In genomic region chr10:69494626-69495558, GRCh38 we compare ENCODE assay signal across 10 cellular contexts. TPM values are rescaled to one million over a fixed set of nuclear protein-coding genes. Genes with fewer than 3 reads are reported as not detected.
A peak's percentile ranks its signal among the peaks of the same experiment; 100 is the strongest.
DNase-seq lines count a peak whose midpoint lies in the region; TF ChIP-seq lines count a peak whose summit lies in the region.
"Had no signal": no experiment of that assay in that cellular context is flagged by ENCODE, and none has a peak within 500 bp of the region (broad histone marks: within the 10 kb centered on the region; RNA-seq: fewer than 3 reads in every experiment).

No MANE protein-coding gene starts in this region.

- no peaks in the 10 kb centered on the region for H3F3A ChIP-seq in smooth muscle cell (ENCODE audit: low read depth)

- no peaks in the 10 kb centered on the region for H4K20me1 ChIP-seq in smooth muscle cell (ENCODE audit: low read depth)

- H3K4me1 ChIP-seq in smooth muscle cell (ENCODE audit: low read depth) (peaks cover 21% of the 10 kb centered on the region), HAP-1 (no peaks in the 10 kb centered on the region)

- H3K9me3 ChIP-seq in smooth muscle cell (replicated peaks; ENCODE audit: low read depth) (no peaks in the 10 kb centered on the region), HAP-1 (no peaks in the 10 kb centered on the region)

- H3K4me3 ChIP-seq in H7 (ENCODE audit: insufficient read depth, low read depth, low read length), result no peak overlapping the region
- peak overlapping the region in 13 of 59 donors; percentile 0 to 37 (median 13) for H3K4me3 ChIP-seq in dorsolateral prefrontal cortex
- no peak overlapping the region for H3K4me3 ChIP-seq in smooth muscle cell
- no peak overlapping the region for H3K4me3 ChIP-seq in HAP-1

- peak; percentile 64 for DNase-seq in H7
- DNase-seq in dorsolateral prefrontal cortex, result peak; percentile 63 to 99 (median 96)
- peak; percentile 89 for DNase-seq in mesenteric fat pad (ENCODE audit: low spot score)
- no peak for DNase-seq in smooth muscle cell (lab: John Stamatoyannopoulos, UW; ENCODE audit: unreplicated experiment)
- no peak for DNase-seq in NAMALWA (ENCODE audit: low spot score)
- no peak for DNase-seq in NCI-H1105 (lab: John Stamatoyannopoulos, UW)
- no peak for DNase-seq in HAP-1 (ENCODE audit: low spot score in 2 of 2)
- DNase-seq in OCI-M2 (lab: John Stamatoyannopoulos, UW; ENCODE audit: unreplicated experiment), result no peak
- DNase-seq: activated CD4-positive, alpha-beta T cell treated with anti-CD3 and anti-CD28 coated beads for 48 hours; AML-193 had no signal

- H3K36me3 ChIP-seq in H7 (replicated peaks; ENCODE audit: control insufficient read depth, insufficient read depth, low read length) (no peaks in the 10 kb centered on the region), smooth muscle cell (ENCODE audit: low read depth) (no peaks in the 10 kb centered on the region), HAP-1 (replicated peaks) (no peaks in the 10 kb centered on the region)

- H3K27ac ChIP-seq in dorsolateral prefrontal cortex, result peak overlapping the region; percentile 87 to 100 (median 98)
- H3K27ac ChIP-seq in smooth muscle cell (ENCODE audit: low read depth), result peak overlapping the region; percentile 44

- TF ChIP-seq CTCF in dorsolateral prefrontal cortex (IDR thresholded peaks at IDR 0.05 in 54 of 56, conservative IDR thresholded peaks at IDR 0.05 in 2 of 56; ENCODE audit: low read depth in 1 of 56, partially characterized antibody in 56 of 56), result peak in 24 of 56 donors; percentile 4 to 39 (median 21)
- TF ChIP-seq CTCF in smooth muscle cell (IDR thresholded peaks at IDR 0.05; ENCODE audit: borderline replicate concordance, insufficient read depth, poor library complexity, severe bottlenecking), result no peak

- intact Hi-C loops in dorsolateral prefrontal cortex (cut with DNase I), result loop anchor here (2.0 to 5.0 kb wide), 2 partner anchors 43 to 44 kb away; partner anchors contain the start of gene TSPAN15 (in 2 of the 2)

- H3K79me2 ChIP-seq in smooth muscle cell (ENCODE audit: low read depth), result no peaks in the 10 kb centered on the region

- H2AFZ ChIP-seq in smooth muscle cell (ENCODE audit: low read depth), result no peak overlapping the region

- WGBS in smooth muscle cell (ENCODE audit: low lambda C conversion rate), result 66% methylated on average over 30 of the region's 30 CpGs

- in situ Hi-C loops in HAP-1 (cut with MboI; ENCODE audit: low sequenced_read_pairs), result no loop called here

- no peak overlapping the region for H3K9ac ChIP-seq in smooth muscle cell (ENCODE audit: low read depth)

- H3K27me3 ChIP-seq in H7 (ENCODE audit: control insufficient read depth, insufficient read depth, low read length) (no peaks in the 10 kb centered on the region), dorsolateral prefrontal cortex (no peaks in the 10 kb centered on the region), smooth muscle cell (ENCODE audit: low read depth) (no peaks in the 10 kb centered on the region), HAP-1 (ENCODE audit: low read depth) (no peaks in the 10 kb centered on the region)

- H3K4me2 ChIP-seq in smooth muscle cell, result no peak overlapping the region

RNA-seq across cellular contexts. Expression of gene TSPAN15, which starts 43.6 kb away (rescaled TPM):
- total RNA-seq in H7 (2014; rRNA removed; shearing (Covaris generic)), result 5.0 and 6.5 TPM in 2 replicates
- total RNA-seq in dorsolateral prefrontal cortex, result 100 to 1,000 TPM in 10 of 120 experiments, 10 to 100 TPM in 109, 1 to 10 TPM in 1; 8.7 to 188 (median 44.2) TPM
- total RNA-seq in mesenteric fat pad, result 109 TPM
- total RNA-seq in smooth muscle cell, result 113 and 145 TPM in 2 replicates
- polyA plus RNA-seq in smooth muscle cell, result 144 and 249 TPM in 2 replicates

Comparison
In these comparisons a context has a peak if more than half of its experiments do, and no peak if none do; other contexts are left out.
1. DNase-seq: peak in H7 (single experiment), dorsolateral prefrontal cortex (10 of 10) and mesenteric fat pad (single experiment); none in smooth muscle cell (single experiment), NAMALWA (single experiment), NCI-H1105 (single experiment), HAP-1 (0 of 2) and OCI-M2 (single experiment).